1 cellular context compared by ENCODE assay signal in genomic region chr19:1248454-1249297, GRCh38.
TF ChIP-seq lines count a peak whose summit lies in the region.

Gene MIDN (plus strand): TSS chr19:1248583. CDS start chr19:1250297, 1,714 bp downstream.

TF ChIP-seq in GM12878, 131 proteins besides CTCF, POLR2A, EP300 and RAD21 (continued from another document and continues in another):
- TF ChIP-seq ZNF592 (IDR thresholded peaks at IDR 0.05) (peak; percentile 53; the same call in 1 of the 2 replicates), SMAD5 (IDR thresholded peaks at IDR 0.05; ENCODE audit: low read depth) (peak; percentile 83), ZNF274 (IDR thresholded peaks at IDR 0.05; ENCODE audit: insufficient read depth, insufficient read length) (no peak), SREBF2 (IDR thresholded peaks at IDR 0.05; ENCODE audit: low read length) (no peak), NFXL1 (IDR thresholded peaks at IDR 0.05; ENCODE audit: borderline replicate concordance) (no peak), GATAD2B (conservative IDR thresholded peaks at IDR 0.05; ENCODE audit: low read depth) (peak; percentile 97), RBBP5 (conservative IDR thresholded peaks at IDR 0.05) (no peak), E4F1 (IDR thresholded peaks at IDR 0.05; ENCODE audit: borderline replicate concordance, partially characterized antibody) (no peak), NKRF (conservative IDR thresholded peaks at IDR 0.05) (0 out of 2 replicates have a peak, but pooled peaks have one; percentile 50), NR2F1 (conservative IDR thresholded peaks at IDR 0.05) (peak; percentile 91), POLR2AphosphoS2 (IDR thresholded peaks at IDR 0.05; ENCODE audit: low read depth, low read length) (peak; percentile 87; the same call in 1 of the 2 replicates), JUNB (IDR thresholded peaks at IDR 0.05) (no peak), TCF12 (IDR thresholded peaks at IDR 0.05; ENCODE audit: low read depth, low read length) (0 out of 2 replicates have a peak, but pooled peaks have one; percentile 27), PML (IDR thresholded peaks at IDR 0.05; ENCODE audit: low read length) (0 out of 2 replicates have a peak, but pooled peaks have one; percentile 56), NR2C2 (IDR thresholded peaks at IDR 0.05; ENCODE audit: borderline replicate concordance, control insufficient read depth, insufficient read length, low read depth) (no peak), WRNIP1 (IDR thresholded peaks at IDR 0.05; ENCODE audit: borderline replicate concordance, low read depth, low read length) (no peak), STAT1 (conservative IDR thresholded peaks at IDR 0.05) (no peak), SMC3 (IDR thresholded peaks at IDR 0.05; ENCODE audit: borderline replicate concordance, low read length) (peak; percentile 47; the same call in 1 of the 2 replicates), TCF3 (IDR thresholded peaks at IDR 0.05; ENCODE audit: borderline replicate concordance, insufficient read depth, low read depth, low read length) (no peak), KDM1A (IDR thresholded peaks at IDR 0.05; ENCODE audit: borderline replicate concordance) (no peak), DPF2 (IDR thresholded peaks at IDR 0.05) (peak; percentile 75), SMARCA5 (IDR thresholded peaks at IDR 0.05) (peak; percentile 86), FOS (IDR thresholded peaks at IDR 0.05; ENCODE audit: borderline replicate concordance, extremely low read depth, insufficient read length) (no peak), ZSCAN29 (IDR thresholded peaks at IDR 0.05) (peak; percentile 83), TCF7 (IDR thresholded peaks at IDR 0.05; ENCODE audit: borderline replicate concordance) (no peak), NRF1 (conservative IDR thresholded peaks at IDR 0.05; ENCODE audit: low read depth, low read length) (no peak), RB1 (IDR thresholded peaks at IDR 0.05; ENCODE audit: borderline replicate concordance) (peak; percentile 41; the same call in 1 of the 2 replicates), POLR2AphosphoS5 (IDR thresholded peaks at IDR 0.05; ENCODE audit: low read length) (peak; percentile 91), SP1 (IDR thresholded peaks at IDR 0.05; ENCODE audit: low read depth, low read length) (no peak), ZNF24 (IDR thresholded peaks at IDR 0.05) (no peak), IRF3 (IDR thresholded peaks at IDR 0.05) (no peak; the same call in 1 of the 2 replicates), SPI1 (IDR thresholded peaks at IDR 0.05; ENCODE audit: borderline replicate concordance, insufficient read depth, low read depth, low read length) (no peak), BCLAF1 (IDR thresholded peaks at IDR 0.05) (0 out of 2 replicates have a peak, but pooled peaks have one; percentile 66), ZBED1 (IDR thresholded peaks at IDR 0.05; ENCODE audit: borderline replicate concordance) (no peak), IKZF1 (conservative IDR thresholded peaks at IDR 0.05) (peak; percentile 84), USF1 (IDR thresholded peaks at IDR 0.05; ENCODE audit: borderline replicate concordance, extremely low read length, insufficient read depth, low read depth, low read length) (no peak), RCOR1 (conservative IDR thresholded peaks at IDR 0.05; ENCODE audit: low read depth, low read length) (no peak), ZNF384 (IDR thresholded peaks at IDR 0.05; ENCODE audit: borderline replicate concordance, low read depth, low read length) (no peak), MLLT1 (IDR thresholded peaks at IDR 0.05) (no peak), NBN (IDR thresholded peaks at IDR 0.05) (peak; percentile 66; the same call in 1 of the 2 replicates), ZNF622 (IDR thresholded peaks at IDR 0.05) (no peak), FOXM1 (IDR thresholded peaks at IDR 0.05; ENCODE audit: low read depth, low read length) (no peak), NFYA (IDR thresholded peaks at IDR 0.05; ENCODE audit: borderline replicate concordance, low read depth, low read length) (no peak), IRF5 (IDR thresholded peaks at IDR 0.05; ENCODE audit: borderline replicate concordance) (no peak), HSF1 (IDR thresholded peaks at IDR 0.05; ENCODE audit: low read depth, low read length) (no peak), CREM (IDR thresholded peaks at IDR 0.05; ENCODE audit: low read depth) (peak; percentile 41; the same call in 1 of the 2 replicates), TAF1 (IDR thresholded peaks at IDR 0.05; ENCODE audit: borderline replicate concordance, low read depth, low read length) (peak; percentile 55; the same call in 1 of the 2 replicates)
